ENCODE assay signal across 9 cellular contexts in genomic region chr9:86614871-86615849, GRCh38.
DNase-seq lines count a peak whose midpoint lies in the region; ATAC-seq, FAIRE-seq and TF ChIP-seq lines count a peak whose summit lies in the region.
"Had no signal": no experiment of that assay in that cellular context is flagged by ENCODE, and none has a peak within 500 bp of the region (broad histone marks: within the 10 kb centered on the region; RNA-seq: fewer than 3 reads in every experiment).

No MANE protein-coding gene starts in this region.

- DNase-seq in CD14-positive monocyte (ENCODE audit: low spot score) (no peak), astrocyte of the spinal cord (ENCODE audit: low read depth, low spot score) (no peak), HepG2 (ENCODE audit: low spot score) (peak; percentile 37), SHP77 treated with DMSO at 0.1 percent for 48 hours (lab: John Stamatoyannopoulos, UW) (no peak), NCI-H446 (lab: John Stamatoyannopoulos, UW) (no peak), T-helper 9 cell (no peak)
- DNase-seq in CD4-positive, alpha-beta memory T cell: no peak
- DNase-seq: activated naive CD8-positive, alpha-beta T cell treated with anti-CD3 and anti-CD28 coated beads, Interleukin-2, amount 10 ng/mL, durations not matched to agents 7 days and 5 days had no signal

- no peaks in the 10 kb centered on the region for H4K20me1 ChIP-seq in HepG2 (ENCODE audit: insufficient read depth, low read length)

- 33% methylated on average over 6 of the region's 6 CpGs for WGBS in HepG2 (ENCODE audit: low lambda C conversion rate)

- CTCF ChIA-PET in HepG2 (lab: Yijun Ruan, JAX; ENCODE audit: low intra/inter-chr PET ratio, low total read pairs): interaction anchor here (1.2 kb wide), 1 partner anchor 709 kb away, joined by 4 read pairs; no protein-coding TSS in a partner anchor
- CTCF ChIA-PET in CD4-positive, alpha-beta memory T cell (lab: Charles Lee; ENCODE audit: partially characterized antibody): no interaction called here

- H3K4me3 ChIP-seq in astrocyte of the spinal cord (ENCODE audit: low read depth, low read length) (no peak overlapping the region), HepG2 (replicated peaks in 1 of 3; ENCODE audit: insufficient read depth in 1 of 3, low read depth in 2 of 3, low read length in 3 of 3) (no peak overlapping the region)
- H3K4me3 ChIP-seq in CD4-positive, alpha-beta memory T cell (ENCODE audit: low read length in 2 of 2): no peak overlapping the region

- no peak for TF ChIP-seq POLR2A in HepG2 (IDR thresholded peaks at IDR 0.05; ENCODE audit: insufficient read depth in 1 of 2, low read depth in 2 of 2, low read length in 2 of 2)

- H3K27ac ChIP-seq in HepG2 (ENCODE audit: extremely low read length, insufficient read depth, low read length): no peak overlapping the region
- H3K27ac ChIP-seq in CD4-positive, alpha-beta memory T cell (ENCODE audit: low read depth, low read length): no peak overlapping the region

- H3K4me2 ChIP-seq in HepG2 (ENCODE audit: low read depth, low read length): no peak overlapping the region

- peaks cover 0 to 8% (median 4%) of the 10 kb centered on the region in 7 donors for H3K9me3 Mint-ChIP-seq in CD14-positive monocyte
- H3K9me3 Mint-ChIP-seq in CD4-positive, alpha-beta memory T cell: peaks cover 0 to 3% (median 0%) of the 10 kb centered on the region in 8 donors
- H3K9me3 Mint-ChIP-seq: activated naive CD8-positive, alpha-beta T cell treated with anti-CD3 and anti-CD28 coated beads, Interleukin-2, amount 10 ng/mL, durations not matched to agents 7 days and 5 days had no signal

- peaks cover 0 to 4% (median 0%) of the 10 kb centered on the region in 3 donors for H3K27me3 Mint-ChIP-seq in CD14-positive monocyte (ENCODE audit: low read depth in 3 of 3)
- H3K27me3 Mint-ChIP-seq in CD4-positive, alpha-beta memory T cell: peaks cover 2 to 9% of the 10 kb centered on the region in 2 donors
- H3K27me3 Mint-ChIP-seq: activated naive CD8-positive, alpha-beta T cell treated with anti-CD3 and anti-CD28 coated beads, Interleukin-2, amount 10 ng/mL, durations not matched to agents 7 days and 5 days had no signal

- H3K9me3 ChIP-seq in HepG2 (ENCODE audit: low read length): no peaks in the 10 kb centered on the region
- no peaks in the 10 kb centered on the region for H3K9me3 ChIP-seq in CD4-positive, alpha-beta memory T cell (ENCODE audit: control insufficient read depth in 1 of 2, low read length in 2 of 2)

- H3K4me3 Mint-ChIP-seq in CD14-positive monocyte: no peak overlapping the region
- H3K4me3 Mint-ChIP-seq in CD4-positive, alpha-beta memory T cell: no peak overlapping the region
- H3K4me3 Mint-ChIP-seq: activated naive CD8-positive, alpha-beta T cell treated with anti-CD3 and anti-CD28 coated beads, Interleukin-2, amount 10 ng/mL, durations not matched to agents 7 days and 5 days had no signal

- FAIRE-seq in HepG2 (lab: Jason Lieb, UNC): no peak

- H3K36me3 ChIP-seq in HepG2 (replicated peaks in 1 of 2; ENCODE audit: control insufficient read depth in 1 of 2, insufficient read depth in 2 of 2, low read length in 2 of 2): no peaks in the 10 kb centered on the region
- no peaks in the 10 kb centered on the region for H3K36me3 ChIP-seq in CD4-positive, alpha-beta memory T cell (ENCODE audit: insufficient read depth, low read length)

- H3K79me2 ChIP-seq in HepG2 (ENCODE audit: insufficient read depth, low read length): no peaks in the 10 kb centered on the region

- H3K9ac ChIP-seq in HepG2 (ENCODE audit: insufficient read depth, low read depth, low read length): no peak overlapping the region

- TF ChIP-seq EP300 in HepG2 (IDR thresholded peaks at IDR 0.05; ENCODE audit: low read depth in 2 of 2, low read length in 2 of 2): no peak
- TF ChIP-seq EP300 in HepG2 (CRISPR knock-in tag; IDR thresholded peaks at IDR 0.05; ENCODE audit: borderline replicate concordance): no peak

- no TSS peak for BruUV-seq in HepG2 (replicated peaks; lab: Mats Ljungman, UMichigan)

- TF ChIP-seq CTCF in CD14-positive monocyte (IDR thresholded peaks at IDR 0.05): peak; percentile 58
- peak; percentile 49 for TF ChIP-seq CTCF in astrocyte of the spinal cord (IDR thresholded peaks at IDR 0.05; ENCODE audit: low read depth, low read length)
- TF ChIP-seq CTCF in HepG2 (CRISPR knock-in tag; IDR thresholded peaks at IDR 0.05): no peak

- no peak for TF ChIP-seq RAD21 in HepG2 (CRISPR knock-in tag; IDR thresholded peaks at IDR 0.05)

- H3K4me1 Mint-ChIP-seq in CD14-positive monocyte: no peaks in the 10 kb centered on the region
- H3K4me1 Mint-ChIP-seq in CD4-positive, alpha-beta memory T cell: no peaks in the 10 kb centered on the region
- H3K4me1 Mint-ChIP-seq: activated naive CD8-positive, alpha-beta T cell treated with anti-CD3 and anti-CD28 coated beads, Interleukin-2, amount 10 ng/mL, durations not matched to agents 7 days and 5 days had no signal

- intact Hi-C loops in CD14-positive monocyte (cut with micrococcal nuclease): no loop called here
- intact Hi-C loops in HepG2 (cut with micrococcal nuclease; ENCODE audit: unreplicated experiment): no loop called here
- intact Hi-C loops in CD4-positive, alpha-beta memory T cell (cut with micrococcal nuclease): no loop called here

- in situ Hi-C loops in astrocyte of the spinal cord (cut with HindIII; ENCODE audit: low sequenced_read_pairs) (no loop called here), HepG2 (cut with HindIII; ENCODE audit: extremely low pct_ligation_motif_present, low pct_unique_long_range_greater_than_20kb) (no loop called here)

- POLR2A ChIA-PET in HepG2 (lab: Yijun Ruan, JAX): no interaction called here
- POLR2A ChIA-PET in CD4-positive, alpha-beta memory T cell (lab: Charles Lee; ENCODE audit: partially characterized antibody): no interaction called here

- ATAC-seq in HG03342 (IDR thresholded peaks at IDR 0.05; ENCODE audit: unreplicated experiment) (peak; percentile 44), HepG2 (no peak)

- H3K4me1 ChIP-seq in HepG2 (ENCODE audit: insufficient read depth, low read length): 0 out of 2 replicates have a peak, but pooled peaks cover 8% of the 10 kb centered on the region
- H3K4me1 ChIP-seq in CD4-positive, alpha-beta memory T cell (ENCODE audit: insufficient read depth, low read length): no peaks in the 10 kb centered on the region

- peak overlapping the region in 1 of 7 donors; percentile 22 for H3K27ac Mint-ChIP-seq in CD14-positive monocyte
- no peak overlapping the region for H3K27ac Mint-ChIP-seq in CD4-positive, alpha-beta memory T cell
- H3K27ac Mint-ChIP-seq: activated naive CD8-positive, alpha-beta T cell treated with anti-CD3 and anti-CD28 coated beads, Interleukin-2, amount 10 ng/mL, durations not matched to agents 7 days and 5 days had no signal

- H2AFZ ChIP-seq in HepG2 (ENCODE audit: low read length): no peak overlapping the region

- peaks cover 0 to 2% of the 10 kb centered on the region in 2 donors for H3K36me3 Mint-ChIP-seq in CD14-positive monocyte
- H3K36me3 Mint-ChIP-seq in CD4-positive, alpha-beta memory T cell: no peaks in the 10 kb centered on the region
- H3K36me3 Mint-ChIP-seq: activated naive CD8-positive, alpha-beta T cell treated with anti-CD3 and anti-CD28 coated beads, Interleukin-2, amount 10 ng/mL, durations not matched to agents 7 days and 5 days had no signal

- H3K27me3 ChIP-seq in HepG2 (ENCODE audit: control insufficient read depth in 1 of 2, insufficient read depth in 2 of 2, low read length in 2 of 2): no peaks in the 10 kb centered on the region
- H3K27me3 ChIP-seq in CD4-positive, alpha-beta memory T cell (ENCODE audit: insufficient read depth, low read length): no peaks in the 10 kb centered on the region

TF ChIP-seq in HepG2, 621 proteins besides CTCF, POLR2A, EP300 and RAD21:
- TF ChIP-seq NFE2L2 (IDR thresholded peaks at IDR 0.05; ENCODE audit: low read length) (no peak), KAT7 (CRISPR knock-in tag; IDR thresholded peaks at IDR 0.05; ENCODE audit: borderline replicate concordance) (no peak), PHF5A (CRISPR knock-in tag; IDR thresholded peaks at IDR 0.05; ENCODE audit: low read depth, unreplicated experiment) (no peak), GABPB1 (CRISPR knock-in tag; IDR thresholded peaks at IDR 0.05) (no peak)
